8 cellular contexts compared by ENCODE assay signal in the genomic region with DNA sequence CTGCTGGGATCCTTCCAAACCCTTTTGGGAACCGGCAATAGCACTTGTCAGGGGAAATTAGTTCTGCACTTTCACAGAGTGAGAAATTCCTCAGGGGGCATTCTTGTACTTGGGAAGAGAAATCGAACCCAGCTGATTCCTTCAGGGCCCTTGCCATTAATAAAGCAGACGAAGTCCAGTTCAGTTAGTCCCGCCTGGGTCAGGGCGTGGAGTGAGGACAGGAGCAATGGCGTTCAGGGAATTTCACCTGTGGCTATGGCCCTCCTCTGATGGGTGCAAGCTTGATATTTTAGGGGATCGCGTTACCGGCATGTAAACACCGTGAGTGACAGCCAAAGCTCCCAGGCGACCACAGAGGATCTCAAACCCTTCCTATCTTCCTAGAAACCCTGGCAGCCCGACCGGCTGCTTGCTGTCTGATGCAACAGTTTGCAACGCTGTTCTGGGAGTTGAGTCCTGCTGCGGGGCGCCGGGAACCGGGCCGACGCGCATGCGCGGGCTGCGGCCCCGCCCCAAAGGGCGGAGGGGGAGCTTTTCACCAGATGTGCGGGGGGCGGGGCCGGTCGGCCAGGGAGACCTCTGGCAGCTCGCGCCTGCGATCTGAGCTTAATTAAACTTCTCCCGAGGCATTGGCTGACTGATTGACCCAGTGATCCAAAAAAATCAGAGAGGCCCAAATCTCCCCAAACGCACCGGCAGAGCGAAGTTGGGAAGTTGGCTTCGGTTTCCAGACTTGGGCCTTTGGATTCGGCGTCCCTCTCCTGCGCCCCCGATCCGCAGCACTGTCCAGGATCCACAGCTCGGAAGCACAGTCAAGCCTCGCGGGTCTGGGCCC. TPM values are rescaled to one million over a fixed set of nuclear protein-coding genes. Genes with fewer than 3 reads are reported as not detected.
DNase-seq lines count a peak whose midpoint lies in the region; ATAC-seq, FAIRE-seq and TF ChIP-seq lines count a peak whose summit lies in the region.

No MANE protein-coding gene starts in this region.

- H3K27ac Mint-ChIP-seq in T-helper 1 cell treated with Interleukin-12 subunit alpha and Interleukin-12 subunit beta and Interleukin-4 antibody, amounts not matched to agents 30 μg/mL and 1 μg/mL, for 36 hours = peak overlapping the region; percentile 68
- peak overlapping the region; percentile 99 for H3K27ac Mint-ChIP-seq in progenitor cell of endocrine pancreas

- peak overlapping the region; percentile 86 for H3K4me3 Mint-ChIP-seq in T-helper 1 cell treated with Interleukin-12 subunit alpha and Interleukin-12 subunit beta and Interleukin-4 antibody, amounts not matched to agents 30 μg/mL and 1 μg/mL, for 36 hours
- peak overlapping the region; percentile 90 for H3K4me3 Mint-ChIP-seq in progenitor cell of endocrine pancreas (ENCODE audit: low read depth)

- peak; percentile 48; the same call in 1 of the 2 replicates for TF ChIP-seq POLR2A in GM12891 (IDR thresholded peaks at IDR 0.05; ENCODE audit: low read depth, low read length)

- no peaks in the 10 kb centered on the region for H3K9me3 Mint-ChIP-seq in T-helper 1 cell treated with Interleukin-12 subunit alpha and Interleukin-12 subunit beta and Interleukin-4 antibody, amounts not matched to agents 30 μg/mL and 1 μg/mL, for 36 hours
- H3K9me3 Mint-ChIP-seq in progenitor cell of endocrine pancreas (ENCODE audit: low read depth) = no peaks in the 10 kb centered on the region

- ATAC-seq in HG02852 (IDR thresholded peaks at IDR 0.05; ENCODE audit: unreplicated experiment) (peak; percentile 72), left ventricle myocardium superior (peak; percentile 86), upper lobe of right lung (peak; percentile 92)

- H3K9me3 ChIP-seq in upper lobe of right lung = no peaks in the 10 kb centered on the region

- peak; percentile 61 for FAIRE-seq in GM12891 (lab: Jason Lieb, UNC)

- DNase-seq in GM12891 (ENCODE audit: insufficient read length, low spot score) = peak; percentile 88
- peak; percentile 86 for DNase-seq in NCI-H146 (lab: John Stamatoyannopoulos, UW)
- peak in 54 of 56 donors; percentile 16 to 92 (median 70) for DNase-seq in amygdala (lab: John Stamatoyannopoulos, UW)
- DNase-seq in left ventricle myocardium superior = peak; percentile 97
- DNase-seq in progenitor cell of endocrine pancreas (ENCODE audit: low spot score, unreplicated experiment) = peak; percentile 86
- DNase-seq in upper lobe of right lung = peak; percentile 96

- H3K27me3 ChIP-seq in upper lobe of right lung = no peaks in the 10 kb centered on the region

- no peaks in the 10 kb centered on the region for H3K36me3 ChIP-seq in upper lobe of right lung

- H3K4me1 ChIP-seq in upper lobe of right lung = peaks cover 24% of the 10 kb centered on the region

- H3K4me1 Mint-ChIP-seq in T-helper 1 cell treated with Interleukin-12 subunit alpha and Interleukin-12 subunit beta and Interleukin-4 antibody, amounts not matched to agents 30 μg/mL and 1 μg/mL, for 36 hours (ENCODE audit: low read depth) = peaks cover 32% of the 10 kb centered on the region
- peaks cover 24% of the 10 kb centered on the region for H3K4me1 Mint-ChIP-seq in progenitor cell of endocrine pancreas (ENCODE audit: low read depth)

- H3K36me3 Mint-ChIP-seq in T-helper 1 cell treated with Interleukin-12 subunit alpha and Interleukin-12 subunit beta and Interleukin-4 antibody, amounts not matched to agents 30 μg/mL and 1 μg/mL, for 36 hours (ENCODE audit: low read depth) = no peaks in the 10 kb centered on the region
- no peaks in the 10 kb centered on the region for H3K36me3 Mint-ChIP-seq in progenitor cell of endocrine pancreas (ENCODE audit: insufficient read depth)

- intact Hi-C loops in left ventricle myocardium superior (cut with micrococcal nuclease) (no loop called here), upper lobe of right lung (cut with DNase I) (no loop called here)

- H3K4me3 ChIP-seq in upper lobe of right lung = peak overlapping the region; percentile 56

- no peaks in the 10 kb centered on the region for H3K27me3 Mint-ChIP-seq in T-helper 1 cell treated with Interleukin-12 subunit alpha and Interleukin-12 subunit beta and Interleukin-4 antibody, amounts not matched to agents 30 μg/mL and 1 μg/mL, for 36 hours (ENCODE audit: low read depth)
- H3K27me3 Mint-ChIP-seq in progenitor cell of endocrine pancreas = peaks cover 17% of the 10 kb centered on the region

- TF ChIP-seq CTCF in progenitor cell of endocrine pancreas (IDR thresholded peaks at IDR 0.05; ENCODE audit: unreplicated experiment) (no peak), upper lobe of right lung (IDR thresholded peaks at IDR 0.05) (no peak)

- H3K27ac ChIP-seq in upper lobe of right lung = peak overlapping the region; percentile 88

TF ChIP-seq in GM12891, 5 proteins besides CTCF, POLR2A, EP300 and RAD21:
- TF ChIP-seq POU2F2 (IDR thresholded peaks at IDR 0.05; ENCODE audit: low read depth, low read length) (no peak), SPI1 (IDR thresholded peaks at IDR 0.05; ENCODE audit: low read depth, low read length) (no peak), PAX5 (IDR thresholded peaks at IDR 0.05; ENCODE audit: insufficient read depth, low read length, severe bottlenecking) (no peak), TAF1 (IDR thresholded peaks at IDR 0.05; ENCODE audit: low read depth, low read length) (no peak), POLR2AphosphoS5 (IDR thresholded peaks at IDR 0.05; ENCODE audit: low read depth, low read length) (peak; percentile 43; the same call in 1 of the 2 replicates)

RNA-seq across cellular contexts. Expression of a gene that starts 34.3 kb away (rescaled TPM):
- 2.6 TPM for polyA plus RNA-seq in GM12891 (2012; ENCODE audit: low read depth, missing spikeins)
- 56.0 TPM for total RNA-seq in left ventricle myocardium superior
- total RNA-seq in progenitor cell of endocrine pancreas = 9.5 and 9.6 TPM in 2 replicates
- 47.4 TPM for total RNA-seq in upper lobe of right lung

Comparison
In these comparisons a context has a peak if more than half of its experiments do, and no peak if none do; other contexts are left out.
1. Peak in every context shown above with its lines: DNase-seq, ATAC-seq, H3K4me3 ChIP-seq and H3K27ac ChIP-seq.